18 cellular contexts compared by ENCODE assay signal in genomic region chr1:233075045-233075444, GRCh38.
A peak's percentile ranks its signal among the peaks of the same experiment; 100 is the strongest.
DNase-seq lines count a peak whose midpoint lies in the region; ATAC-seq and TF ChIP-seq lines count a peak whose summit lies in the region.
"Had no signal": no experiment of that assay in that cellular context is flagged by ENCODE, and none has a peak within 500 bp of the region (broad histone marks: within the 10 kb centered on the region; RNA-seq: fewer than 3 reads in every experiment).

No MANE protein-coding gene starts in this region.

- H3K27me3 Mint-ChIP-seq in MCF 10A (ENCODE audit: insufficient read depth, unreplicated experiment): no peaks in the 10 kb centered on the region
- H3K27me3 Mint-ChIP-seq in activated T-cell treated with anti-CD3 and anti-CD28 coated beads, Interleukin-2, amount 50 U/mL, for 4 hours (ENCODE audit: low read depth): no peaks in the 10 kb centered on the region
- H3K27me3 Mint-ChIP-seq: activated CD4-positive, alpha-beta T cell treated with anti-CD3 and anti-CD28 coated beads for 36 hours had no signal

- H3K4me3 Mint-ChIP-seq in MCF 10A (ENCODE audit: unreplicated experiment): no peak overlapping the region
- no peak overlapping the region for H3K4me3 Mint-ChIP-seq in activated T-cell treated with anti-CD3 and anti-CD28 coated beads, Interleukin-2, amount 50 U/mL, for 4 hours
- H3K4me3 Mint-ChIP-seq: activated CD4-positive, alpha-beta T cell treated with anti-CD3 and anti-CD28 coated beads for 36 hours; GM23338 had no signal

- peaks cover 7% of the 10 kb centered on the region for H3K36me3 Mint-ChIP-seq in MCF 10A (ENCODE audit: insufficient read depth, unreplicated experiment)
- peaks cover 22% of the 10 kb centered on the region for H3K36me3 Mint-ChIP-seq in activated T-cell treated with anti-CD3 and anti-CD28 coated beads, Interleukin-2, amount 50 U/mL, for 4 hours (ENCODE audit: insufficient read depth)

- H3K9me3 Mint-ChIP-seq in MCF 10A (ENCODE audit: unreplicated experiment): no peaks in the 10 kb centered on the region
- H3K9me3 Mint-ChIP-seq in activated T-cell treated with anti-CD3 and anti-CD28 coated beads, Interleukin-2, amount 50 U/mL, for 4 hours: peaks cover 11% of the 10 kb centered on the region

- no TSS peak for BruUV-seq in MCF 10A (replicated peaks; lab: Mats Ljungman, UMichigan)

- H3K27ac ChIP-seq in breast epithelium: no peak overlapping the region
- H3K27ac ChIP-seq: 22Rv1, HL-60, lower lobe of right lung, spleen, testis had no signal

- no peak for TF ChIP-seq POLR2A in breast epithelium (IDR thresholded peaks at IDR 0.05)

- H3K27me3 ChIP-seq in breast epithelium: no peaks in the 10 kb centered on the region
- H3K27me3 ChIP-seq: spleen, testis had no signal

- POLR2A ChIA-PET in MCF 10A (lab: Yijun Ruan, JAX): interaction anchor here (0.7 to 2.5 kb wide), 10 partner anchors 8 to 279 kb away, joined by 3 to 13 read pairs (median 4); no protein-coding TSS in a partner anchor

- TF ChIP-seq CTCF in MCF 10A (IDR thresholded peaks at IDR 0.05; ENCODE audit: unreplicated experiment): no peak
- no peak for TF ChIP-seq CTCF in breast epithelium (IDR thresholded peaks at IDR 0.05)
- no peak for TF ChIP-seq CTCF in foreskin fibroblast (IDR thresholded peaks at IDR 0.05; ENCODE audit: low read depth, low read length)

- no peaks in the 10 kb centered on the region for H3K9me3 ChIP-seq in breast epithelium
- H3K9me3 ChIP-seq: lower lobe of right lung, testis had no signal

- H3K4me1 Mint-ChIP-seq in MCF 10A (ENCODE audit: insufficient read depth, unreplicated experiment): peaks cover 7% of the 10 kb centered on the region
- H3K4me1 Mint-ChIP-seq in activated T-cell treated with anti-CD3 and anti-CD28 coated beads, Interleukin-2, amount 50 U/mL, for 4 hours (ENCODE audit: low read depth): no peaks in the 10 kb centered on the region
- H3K4me1 Mint-ChIP-seq: activated CD4-positive, alpha-beta T cell treated with anti-CD3 and anti-CD28 coated beads for 36 hours had no signal

- H3K4me1 ChIP-seq in breast epithelium: no peaks in the 10 kb centered on the region
- H3K4me1 ChIP-seq: lower lobe of right lung, spleen, testis had no signal

- H3K27ac Mint-ChIP-seq in MCF 10A (ENCODE audit: low read depth, unreplicated experiment): no peak overlapping the region
- H3K27ac Mint-ChIP-seq: activated CD4-positive, alpha-beta T cell treated with anti-CD3 and anti-CD28 coated beads for 36 hours; GM23338 had no signal

- ATAC-seq in SK-N-SH treated with all-trans-retinoic acid at 6 μM for 48 hours (peak; percentile 72), HG02571 (IDR thresholded peaks at IDR 0.05; ENCODE audit: unreplicated experiment) (no peak)
- ATAC-seq in activated T-cell treated with anti-CD3 and anti-CD28 coated beads, Interleukin-2, amount 50 U/mL, for 4 hours: no peak
- ATAC-seq: activated CD4-positive, alpha-beta T cell treated with anti-CD3 and anti-CD28 coated beads for 36 hours; GM23338; lower lobe of right lung had no signal

- no peaks in the 10 kb centered on the region for H3K36me3 ChIP-seq in breast epithelium
- H3K36me3 ChIP-seq: lower lobe of right lung, spleen had no signal

- intact Hi-C loops in MCF 10A (cut with micrococcal nuclease) (loop anchor here (5.0 kb wide), 1 partner anchor 37 kb away; no protein-coding TSS in a partner anchor), breast epithelium (cut with DNase I; ENCODE audit: low total_unique reads) (no loop called here)

- DNase-seq in MCF 10A (ENCODE audit: unreplicated experiment): peak; percentile 72
- no peak for DNase-seq in breast epithelium (ENCODE audit: low spot score in 2 of 2)
- peak; percentile 68 to 72 for DNase-seq in foreskin fibroblast
- DNase-seq in NCI-H2227 treated with DMSO at 0.1 percent for 48 hours (lab: John Stamatoyannopoulos, UW): no peak
- no peak for DNase-seq in NCI-H510A treated with DMSO at 0.1 percent for 48 hours (lab: John Stamatoyannopoulos, UW)
- no peak for DNase-seq in activated T-cell treated with anti-CD3 and anti-CD28 coated beads, Interleukin-2, amount 50 U/mL, for 4 hours
- DNase-seq: activated CD4-positive, alpha-beta T cell treated with anti-CD3 and anti-CD28 coated beads for 36 hours; activated T-cell treated with anti-CD3 and anti-CD28 coated beads, Interleukin-2, amount 50 U/mL, for 48 hours; hypothalamus; lower lobe of right lung; NCI-H2171; spleen; testis had no signal

- H3K4me3 ChIP-seq in breast epithelium: no peak overlapping the region
- no peak overlapping the region for H3K4me3 ChIP-seq in foreskin fibroblast (ENCODE audit: low read depth in 1 of 2, low read length in 2 of 2)
- H3K4me3 ChIP-seq: GM23338, lower lobe of right lung, spleen, testis had no signal

- CTCF ChIA-PET in MCF 10A (lab: Yijun Ruan, JAX): interaction anchor here (0.6 to 1.1 kb wide), 2 partner anchors 34 to 1469 kb away, joined by 3 read pairs; no protein-coding TSS in a partner anchor

TF ChIP-seq in SK-N-SH treated with all-trans-retinoic acid at 6 μM for 48 hours, 23 proteins besides CTCF, POLR2A, EP300 and RAD21:
- TF ChIP-seq, protein P1, sequence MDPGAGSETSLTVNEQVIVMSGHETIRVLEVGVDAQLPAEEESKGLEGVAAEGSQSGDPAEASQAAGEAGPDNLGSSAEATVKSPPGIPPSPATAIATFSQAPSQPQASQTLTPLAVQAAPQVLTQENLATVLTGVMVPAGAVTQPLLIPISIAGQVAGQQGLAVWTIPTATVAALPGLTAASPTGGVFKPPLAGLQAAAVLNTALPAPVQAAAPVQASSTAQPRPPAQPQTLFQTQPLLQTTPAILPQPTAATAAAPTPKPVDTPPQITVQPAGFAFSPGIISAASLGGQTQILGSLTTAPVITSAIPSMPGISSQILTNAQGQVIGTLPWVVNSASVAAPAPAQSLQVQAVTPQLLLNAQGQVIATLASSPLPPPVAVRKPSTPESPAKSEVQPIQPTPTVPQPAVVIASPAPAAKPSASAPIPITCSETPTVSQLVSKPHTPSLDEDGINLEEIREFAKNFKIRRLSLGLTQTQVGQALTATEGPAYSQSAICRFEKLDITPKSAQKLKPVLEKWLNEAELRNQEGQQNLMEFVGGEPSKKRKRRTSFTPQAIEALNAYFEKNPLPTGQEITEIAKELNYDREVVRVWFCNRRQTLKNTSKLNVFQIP (CRISPR knock-in tag; IDR thresholded peaks at IDR 0.05; ENCODE audit: borderline replicate concordance, low read depth): peak; percentile 87; the same call in 1 of the 2 replicates
- TF ChIP-seq CSDC2 (CRISPR knock-in tag; IDR thresholded peaks at IDR 0.05): no peak
- TF ChIP-seq TOX (CRISPR knock-in tag; IDR thresholded peaks at IDR 0.05; ENCODE audit: borderline replicate concordance): peak; percentile 72; the same call in 1 of the 2 replicates
- TF ChIP-seq ZNF8 (CRISPR knock-in tag; IDR thresholded peaks at IDR 0.05): no peak
- TF ChIP-seq ZC3H10 (CRISPR knock-in tag; IDR thresholded peaks at IDR 0.05): 0 out of 2 replicates have a peak, but pooled peaks have one; percentile 65

Comparison
In these comparisons a context has a peak if more than half of its experiments do, and no peak if none do; other contexts are left out.
1. DNase-seq: peak in MCF 10A (single experiment) and foreskin fibroblast (2 of 2); none in breast epithelium (0 of 2), NCI-H2227 treated with DMSO at 0.1 percent for 48 hours (single experiment), NCI-H510A treated with DMSO at 0.1 percent for 48 hours (single experiment) and activated T-cell treated with anti-CD3 and anti-CD28 coated beads, Interleukin-2, amount 50 U/mL, for 4 hours (single experiment).